In the genomic region with DNA sequence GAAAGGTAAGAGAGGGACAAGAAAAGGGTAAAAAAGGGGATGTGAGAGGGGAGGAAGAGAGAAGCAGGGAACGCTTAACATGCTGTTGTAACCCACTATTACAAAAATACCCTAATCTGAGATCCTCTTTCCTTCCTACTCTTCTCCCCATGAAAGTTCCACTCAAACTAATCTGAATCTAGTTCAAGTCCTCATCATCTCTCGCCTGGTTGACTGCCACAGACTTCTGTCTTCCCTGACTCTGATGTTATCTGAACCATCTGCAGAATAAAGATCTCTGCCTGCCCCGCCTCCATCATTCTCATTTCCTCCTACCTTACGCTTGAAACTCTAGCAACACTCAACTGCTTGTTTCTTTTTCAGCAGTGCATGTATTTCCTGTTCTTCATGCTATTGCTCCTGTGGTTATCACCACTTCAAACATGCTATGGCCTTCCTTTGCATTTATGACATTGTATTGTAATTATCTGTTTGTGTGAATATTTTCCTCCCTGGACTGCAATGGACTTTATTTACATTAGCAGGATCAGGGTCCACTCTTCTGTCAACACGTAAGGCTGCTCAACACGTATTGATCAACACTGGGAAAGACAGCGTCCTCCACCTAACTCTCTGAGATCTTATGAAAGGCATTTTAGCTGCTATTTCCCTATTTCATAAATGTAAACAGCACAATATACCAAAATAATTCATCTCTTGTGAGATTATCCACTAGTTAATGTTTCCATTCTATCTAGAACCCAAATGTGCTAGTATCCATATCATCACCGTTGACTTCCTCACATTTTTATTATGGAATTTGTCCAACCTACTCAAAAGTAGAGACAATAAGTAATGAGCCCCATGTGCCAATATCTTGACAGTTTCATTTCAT, we compare ENCODE assay signal across 1 cellular context.
TF ChIP-seq lines count a peak whose summit lies in the region.

No MANE protein-coding gene starts in this region.

TF ChIP-seq in K562, 482 proteins besides CTCF, POLR2A, EP300 and RAD21 (continued from another document):
- TF ChIP-seq ZNF175 (CRISPR knock-in tag; IDR thresholded peaks at IDR 0.05; ENCODE audit: low read depth): no peak
